ENCODE assay signal across 8 cellular contexts in the genomic region with DNA sequence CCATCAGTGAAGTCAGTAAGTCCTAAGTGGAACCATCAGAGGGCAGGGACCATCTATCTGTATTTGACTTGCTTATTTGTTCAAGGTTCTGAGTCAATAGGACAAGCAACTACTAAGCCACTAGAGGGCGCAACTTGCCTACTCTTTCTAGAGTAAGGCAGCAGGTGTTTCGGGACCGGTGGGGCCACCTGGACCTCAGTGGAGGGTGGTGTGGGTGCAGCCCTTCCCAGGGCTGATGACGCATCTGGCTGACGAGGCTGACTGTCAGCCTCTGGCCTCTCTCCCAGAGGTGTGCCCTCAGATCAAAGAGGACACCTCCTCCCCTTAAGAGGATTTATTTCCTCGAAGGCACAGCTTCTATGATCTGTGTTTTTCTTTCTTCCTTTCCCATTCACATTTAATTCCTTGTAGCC. TPM values are rescaled to one million over a fixed set of nuclear protein-coding genes. Genes with fewer than 3 reads are reported as not detected.
DNase-seq lines count a peak whose midpoint lies in the region; TF ChIP-seq lines count a peak whose summit lies in the region.

No MANE protein-coding gene starts in this region.

- H3K27ac ChIP-seq in tibial nerve: peak overlapping the region in 1 of 4 donors; percentile 50

- no peaks in the 10 kb centered on the region for H3K9me3 ChIP-seq in tibial nerve

- H3K4me3 ChIP-seq in NB4 (ENCODE audit: low read depth, low read length) (no peak overlapping the region), fibroblast of villous mesenchyme (ENCODE audit: low read depth, low read length) (no peak overlapping the region), tibial nerve (no peak overlapping the region)

- TF ChIP-seq POLR2A in NB4 (IDR thresholded peaks at IDR 0.05; ENCODE audit: extremely low read depth, insufficient read length) (no peak), tibial nerve (IDR thresholded peaks at IDR 0.05) (no peak)

- peak; percentile 74 for TF ChIP-seq CTCF in NB4 (IDR thresholded peaks at IDR 0.05; ENCODE audit: low read depth, low read length)
- peak; percentile 90 for TF ChIP-seq CTCF in fibroblast of villous mesenchyme (IDR thresholded peaks at IDR 0.05; ENCODE audit: insufficient read depth, low read depth, low read length)
- peak; percentile 64 to 80 (median 75) for TF ChIP-seq CTCF in tibial nerve (IDR thresholded peaks at IDR 0.05)

- peak; percentile 81 for DNase-seq in EH (ENCODE audit: low read depth)
- peak; percentile 77 for DNase-seq in HCEC 1CT
- DNase-seq in NB4 (ENCODE audit: low read depth): peak; percentile 88
- peak; percentile 81 for DNase-seq in SIG-M5 (lab: John Stamatoyannopoulos, UW)
- DNase-seq in activated effector memory CD4-positive, alpha-beta T cell treated with Interleukin-2 at 50 U/mL for 16 hours: peak; percentile 70
- peak; percentile 86 for DNase-seq in fibroblast of villous mesenchyme (ENCODE audit: low read depth)
- DNase-seq in nucleus accumbens (lab: John Stamatoyannopoulos, UW): peak in 51 of 56 donors; percentile 5 to 87 (median 52)
- peak; percentile 41 to 87 for DNase-seq in tibial nerve (ENCODE audit: low spot score in 2 of 2)

- WGBS in tibial nerve, 2 donors: 15 to 19% methylated on average over 6 of the region's 6 CpGs

- H3K27me3 ChIP-seq in tibial nerve: no peaks in the 10 kb centered on the region

- peaks cover 0 to 28% (median 7%) of the 10 kb centered on the region in 4 donors for H3K4me1 ChIP-seq in tibial nerve

- peak in 1 of 2 donors; percentile 23 for TF ChIP-seq EP300 in tibial nerve (IDR thresholded peaks at IDR 0.05)

- H3K36me3 ChIP-seq in tibial nerve: peaks cover 0 to 61% (median 2%) of the 10 kb centered on the region in 3 donors

RNA-seq across cellular contexts. Expression of gene CBR3, which starts 6.6 kb away (rescaled TPM):
- total RNA-seq in fibroblast of villous mesenchyme (12.1 and 13.2 TPM in 2 replicates), tibial nerve (10 to 100 TPM; 22.8 to 53.0 (median 42.1) TPM)

RNA-seq across cellular contexts. Expression of gene DOP1B, which starts 15.1 kb away (rescaled TPM):
- total RNA-seq in fibroblast of villous mesenchyme: 10.6 and 11.7 TPM in 2 replicates
- 10 to 100 TPM; 12.3 to 29.9 (median 22.0) TPM for total RNA-seq in tibial nerve
